In genomic region chr6:15384901-15385300, GRCh38 we compare ENCODE assay signal across 10 cellular contexts.
DNase-seq lines count a peak whose midpoint lies in the region; ATAC-seq and TF ChIP-seq lines count a peak whose summit lies in the region.
"Had no signal": no experiment of that assay in that cellular context is flagged by ENCODE, and none has a peak within 500 bp of the region (broad histone marks: within the 10 kb centered on the region; RNA-seq: fewer than 3 reads in every experiment).

No MANE protein-coding gene starts in this region.

- H2AFZ ChIP-seq in neural progenitor cell (replicated peaks), result no peak overlapping the region

- no peak overlapping the region for H3K9ac ChIP-seq in neural progenitor cell

- no peak overlapping the region for H3K4me3 ChIP-seq in neural progenitor cell

- DNase-seq in NCI-H1694 treated with DMSO at 0.1 percent for 48 hours (lab: John Stamatoyannopoulos, UW), result peak; percentile 30
- DNase-seq in NCI-H1694 (lab: John Stamatoyannopoulos, UW), result no peak
- no peak for DNase-seq in activated T-helper 2 cell treated with anti-CD3 and anti-CD28 coated beads, Interferon-gamma antibody, Interleukin-2, Interleukin-4, amounts not matched to agents 10 μg/mL and 5 μg/mL and 100 μg/mL, durations not matched to agents 14 hours and 24 hours and 36 hours (ENCODE audit: low spot score)
- no peak for DNase-seq in neural progenitor cell (ENCODE audit: low spot score)
- no peak for DNase-seq in amniotic stem cell (lab: John Stamatoyannopoulos, UW)
- DNase-seq in RKO (ENCODE audit: low spot score), result no peak
- no peak for DNase-seq in NCI-H2196 treated with DMSO at 0.1 percent for 48 hours (lab: John Stamatoyannopoulos, UW; ENCODE audit: unreplicated experiment)
- DNase-seq: 8988T; activated naive CD4-positive, alpha-beta T cell had no signal

- no peak overlapping the region for H3K27ac ChIP-seq in neural progenitor cell

- no peaks in the 10 kb centered on the region for H3K27me3 ChIP-seq in neural progenitor cell

- H3K4me1 Mint-ChIP-seq in activated T-helper 2 cell treated with anti-CD3 and anti-CD28 coated beads, Interferon-gamma antibody, Interleukin-2, Interleukin-4, amounts not matched to agents 10 μg/mL and 5 μg/mL and 100 μg/mL, durations not matched to agents 14 hours and 24 hours and 36 hours (ENCODE audit: low read depth), result peaks cover 65% of the 10 kb centered on the region
- peaks cover 74% of the 10 kb centered on the region for H3K4me1 Mint-ChIP-seq in neural progenitor cell

- peaks cover 93% of the 10 kb centered on the region for H4K20me1 ChIP-seq in neural progenitor cell (ENCODE audit: low read depth)

- ATAC-seq in HG02678 (IDR thresholded peaks at IDR 0.05; ENCODE audit: unreplicated experiment), result peak; percentile 53

- no peaks in the 10 kb centered on the region for H3K9me3 Mint-ChIP-seq in activated T-helper 2 cell treated with anti-CD3 and anti-CD28 coated beads, Interferon-gamma antibody, Interleukin-2, Interleukin-4, amounts not matched to agents 10 μg/mL and 5 μg/mL and 100 μg/mL, durations not matched to agents 14 hours and 24 hours and 36 hours
- no peaks in the 10 kb centered on the region for H3K9me3 Mint-ChIP-seq in neural progenitor cell

- no peaks in the 10 kb centered on the region for H3K9me3 ChIP-seq in neural progenitor cell (ENCODE audit: low read depth)

- no peak overlapping the region for H3K4me3 Mint-ChIP-seq in activated T-helper 2 cell treated with anti-CD3 and anti-CD28 coated beads, Interferon-gamma antibody, Interleukin-2, Interleukin-4, amounts not matched to agents 10 μg/mL and 5 μg/mL and 100 μg/mL, durations not matched to agents 14 hours and 24 hours and 36 hours (ENCODE audit: low read depth)
- no peak overlapping the region for H3K4me3 Mint-ChIP-seq in neural progenitor cell

- no peak for TF ChIP-seq CTCF in neural progenitor cell (IDR thresholded peaks at IDR 0.05)

- intact Hi-C loops in activated T-helper 2 cell treated with anti-CD3 and anti-CD28 coated beads, Interferon-gamma antibody, Interleukin-2, Interleukin-4, amounts not matched to agents 10 μg/mL and 5 μg/mL and 100 μg/mL, durations not matched to agents 14 hours and 24 hours and 36 hours (cut with micrococcal nuclease), result loop anchor here (5.0 kb wide), 1 partner anchor 43 kb away; no protein-coding TSS in a partner anchor

- peaks cover 100% of the 10 kb centered on the region for H3K79me2 ChIP-seq in neural progenitor cell (ENCODE audit: low read depth)

- H3K36me3 ChIP-seq in neural progenitor cell, result no peaks in the 10 kb centered on the region

- H3K36me3 Mint-ChIP-seq in activated T-helper 2 cell treated with anti-CD3 and anti-CD28 coated beads, Interferon-gamma antibody, Interleukin-2, Interleukin-4, amounts not matched to agents 10 μg/mL and 5 μg/mL and 100 μg/mL, durations not matched to agents 14 hours and 24 hours and 36 hours (ENCODE audit: low read depth), result peaks cover 38% of the 10 kb centered on the region
- peaks cover 6% of the 10 kb centered on the region for H3K36me3 Mint-ChIP-seq in neural progenitor cell

- no peaks in the 10 kb centered on the region for H3F3A ChIP-seq in neural progenitor cell (ENCODE audit: low read depth)

- H3K27ac Mint-ChIP-seq in activated T-helper 2 cell treated with anti-CD3 and anti-CD28 coated beads, Interferon-gamma antibody, Interleukin-2, Interleukin-4, amounts not matched to agents 10 μg/mL and 5 μg/mL and 100 μg/mL, durations not matched to agents 14 hours and 24 hours and 36 hours, result peak overlapping the region; percentile 57
- H3K27ac Mint-ChIP-seq in neural progenitor cell, result peak overlapping the region; percentile 14

- H3K4me1 ChIP-seq in neural progenitor cell, result peaks cover 34% of the 10 kb centered on the region

- H3K27me3 Mint-ChIP-seq in activated T-helper 2 cell treated with anti-CD3 and anti-CD28 coated beads, Interferon-gamma antibody, Interleukin-2, Interleukin-4, amounts not matched to agents 10 μg/mL and 5 μg/mL and 100 μg/mL, durations not matched to agents 14 hours and 24 hours and 36 hours (ENCODE audit: low read depth), result no peaks in the 10 kb centered on the region
- H3K27me3 Mint-ChIP-seq in neural progenitor cell (ENCODE audit: insufficient read depth, low read depth), result peaks cover 2% of the 10 kb centered on the region

- peak overlapping the region; percentile 32 for H3K4me2 ChIP-seq in neural progenitor cell
